25 cellular contexts compared by ENCODE assay signal in the genomic region with DNA sequence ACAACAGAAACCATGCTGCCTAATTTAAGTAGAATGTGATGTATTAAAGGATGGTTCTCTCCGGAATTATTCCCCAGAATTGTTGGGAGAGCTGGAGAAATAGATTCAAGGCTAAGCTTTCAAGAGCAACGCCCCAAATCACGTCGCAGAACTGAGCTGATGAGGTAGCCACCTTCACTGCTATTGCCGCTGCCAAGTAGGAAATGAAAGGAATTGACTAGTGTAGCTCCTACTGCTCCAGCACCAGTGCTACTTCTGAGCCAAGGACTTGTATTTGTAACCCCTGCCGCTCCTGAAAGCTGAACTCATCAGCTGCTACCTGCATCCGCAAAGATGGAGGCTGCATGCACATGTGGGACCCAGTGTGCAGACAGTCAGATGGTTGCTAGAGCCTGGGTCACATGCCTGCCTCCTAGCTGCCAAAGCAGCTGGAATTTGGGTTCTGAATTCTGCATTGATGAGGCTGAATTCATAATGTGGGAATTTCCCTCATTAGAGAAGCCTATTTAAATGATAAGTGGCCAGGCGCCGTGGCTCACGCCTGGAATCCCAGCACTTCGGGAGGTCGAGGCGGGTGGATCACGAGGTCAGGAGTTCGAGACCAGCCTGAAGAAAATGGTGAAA.
"Had no signal": no experiment of that assay in that cellular context is flagged by ENCODE, and none has a peak within 500 bp of the region (broad histone marks: within the 10 kb centered on the region; RNA-seq: fewer than 3 reads in every experiment).

No MANE protein-coding gene starts in this region.

- H3K27ac Mint-ChIP-seq: activated CD4-positive, alpha-beta memory T cell treated with anti-CD3 and anti-CD28 coated beads for 36 hours; activated naive CD4-positive, alpha-beta T cell treated with anti-CD3 and anti-CD28 coated beads, Interleukin-2, amount 10 ng/mL, durations not matched to agents 7 days and 5 days; activated T-cell treated with anti-CD3 and anti-CD28 coated beads, Interleukin-2, amount 50 U/mL, for 72 hours; natural killer cell; stimulated activated memory B cell treated with anti-CD40 and anti-IgM and Interleukin-4, amounts not matched to agents 10 μg/mL and 1 μg/mL and 100 μg/mL, for 72 hours; type B pancreatic cell had no signal

- H3K9me3 ChIP-seq: gastroesophageal sphincter, heart right ventricle, left ventricle myocardium inferior, neutrophil, sigmoid colon, stomach, testis, vagina had no signal

- H3K4me1 Mint-ChIP-seq: activated naive CD4-positive, alpha-beta T cell treated with anti-CD3 and anti-CD28 coated beads, Interleukin-2, amount 10 ng/mL, durations not matched to agents 7 days and 5 days; natural killer cell; stimulated activated memory B cell treated with anti-CD40 and anti-IgM and Interleukin-4, amounts not matched to agents 10 μg/mL and 1 μg/mL and 100 μg/mL, for 72 hours had no signal

- DNase-seq: activated CD4-positive, alpha-beta memory T cell treated with anti-CD3 and anti-CD28 coated beads for 36 hours; activated CD4-positive, alpha-beta T cell treated with anti-CD3 and anti-CD28 coated beads for 4 hours; activated CD4-positive, CD25-positive, alpha-beta regulatory T cell; activated effector memory CD4-positive, alpha-beta T cell treated with Interleukin-2 at 50 U/mL for 16 hours; activated naive CD4-positive, alpha-beta T cell treated with anti-CD3 and anti-CD28 coated beads, Interleukin-2, amount 10 ng/mL, durations not matched to agents 7 days and 5 days; activated T-cell treated with anti-CD3 and anti-CD28 coated beads, Interleukin-2, amount 50 U/mL, for 72 hours; cortex of kidney; heart right ventricle; kidney glomerular epithelial cell; left ventricle myocardium inferior; midbrain; natural killer cell; sigmoid colon; stimulated activated CD4-positive, alpha-beta T cell treated with anti-CD3 and anti-CD28 coated beads, Interleukin-15, amount 100 ng/mL, for 24 hours; stomach; T1000; testis had no signal

- H3K4me1 ChIP-seq: parathyroid adenoma, testis, vagina had no signal

- H3K36me3 ChIP-seq: gastroesophageal sphincter, heart right ventricle, left ventricle myocardium inferior, neutrophil, sigmoid colon, stomach, vagina had no signal

- H3K27me3 ChIP-seq: gastroesophageal sphincter, heart right ventricle, neutrophil, sigmoid colon, stomach, testis, vagina had no signal

- H3K27ac ChIP-seq: epithelial cell of prostate, heart right ventricle, left ventricle myocardium inferior, neutrophil, parathyroid adenoma, sigmoid colon, stomach, testis, vagina had no signal

- ATAC-seq: activated T-cell treated with anti-CD3 and anti-CD28 coated beads, Interleukin-2, amount 50 U/mL, for 72 hours; gastroesophageal sphincter; natural killer cell; stimulated activated memory B cell treated with anti-CD40 and anti-IgM and Interleukin-4, amounts not matched to agents 10 μg/mL and 1 μg/mL and 100 μg/mL, for 72 hours had no signal

- H3K4me3 ChIP-seq: gastroesophageal sphincter, heart right ventricle, left ventricle myocardium inferior, sigmoid colon, smooth muscle cell, stomach, vagina had no signal

- H3K9me3 Mint-ChIP-seq: activated CD4-positive, alpha-beta memory T cell treated with anti-CD3 and anti-CD28 coated beads for 36 hours; activated naive CD4-positive, alpha-beta T cell treated with anti-CD3 and anti-CD28 coated beads, Interleukin-2, amount 10 ng/mL, durations not matched to agents 7 days and 5 days; activated T-cell treated with anti-CD3 and anti-CD28 coated beads, Interleukin-2, amount 50 U/mL, for 72 hours; natural killer cell; stimulated activated memory B cell treated with anti-CD40 and anti-IgM and Interleukin-4, amounts not matched to agents 10 μg/mL and 1 μg/mL and 100 μg/mL, for 72 hours; type B pancreatic cell had no signal

- H3K4me3 Mint-ChIP-seq: activated CD4-positive, alpha-beta memory T cell treated with anti-CD3 and anti-CD28 coated beads for 36 hours; activated naive CD4-positive, alpha-beta T cell treated with anti-CD3 and anti-CD28 coated beads, Interleukin-2, amount 10 ng/mL, durations not matched to agents 7 days and 5 days; activated T-cell treated with anti-CD3 and anti-CD28 coated beads, Interleukin-2, amount 50 U/mL, for 72 hours; natural killer cell; stimulated activated memory B cell treated with anti-CD40 and anti-IgM and Interleukin-4, amounts not matched to agents 10 μg/mL and 1 μg/mL and 100 μg/mL, for 72 hours; type B pancreatic cell had no signal

- H3K36me3 Mint-ChIP-seq: activated CD4-positive, alpha-beta memory T cell treated with anti-CD3 and anti-CD28 coated beads for 36 hours; activated naive CD4-positive, alpha-beta T cell treated with anti-CD3 and anti-CD28 coated beads, Interleukin-2, amount 10 ng/mL, durations not matched to agents 7 days and 5 days; natural killer cell; stimulated activated memory B cell treated with anti-CD40 and anti-IgM and Interleukin-4, amounts not matched to agents 10 μg/mL and 1 μg/mL and 100 μg/mL, for 72 hours; type B pancreatic cell had no signal

- H3K27me3 Mint-ChIP-seq: type B pancreatic cell had no signal
